Comparison of ENCODE assay signal across 15 cellular contexts in genomic region chr12:946212-946611, GRCh38. TPM values are rescaled to one million over a fixed set of nuclear protein-coding genes. Genes with fewer than 3 reads are reported as not detected.
DNase-seq lines count a peak whose midpoint lies in the region; ATAC-seq and TF ChIP-seq lines count a peak whose summit lies in the region.
"Had no signal": no experiment of that assay in that cellular context is flagged by ENCODE, and none has a peak within 500 bp of the region (broad histone marks: within the 10 kb centered on the region; RNA-seq: fewer than 3 reads in every experiment).

No MANE protein-coding gene starts in this region.

- H4K20me1 ChIP-seq in BLaER1: peaks cover 7% of the 10 kb centered on the region; the same call in 1 of the 2 replicates
- no peaks in the 10 kb centered on the region for H4K20me1 ChIP-seq in DOHH2 (ENCODE audit: control insufficient read depth, insufficient read depth, low read depth, low read length)

- peaks cover 25% of the 10 kb centered on the region for H3K36me3 Mint-ChIP-seq in activated T-helper 17 cell treated with anti-CD3 and anti-CD28 coated beads, Interleukin-2, amount 50 U/mL, for 72 hours (ENCODE audit: low read depth)
- peaks cover 0 to 27% (median 0%) of the 10 kb centered on the region in 5 donors for H3K36me3 Mint-ChIP-seq in naive thymus-derived CD4-positive, alpha-beta T cell

- H3K9me3 ChIP-seq in BLaER1: no peaks in the 10 kb centered on the region
- H3K9me3 ChIP-seq in DOHH2 (ENCODE audit: control insufficient read depth, insufficient read depth, low read length): no peaks in the 10 kb centered on the region
- no peaks in the 10 kb centered on the region for H3K9me3 ChIP-seq in naive thymus-derived CD4-positive, alpha-beta T cell (ENCODE audit: control insufficient read depth in 2 of 3, low read length in 3 of 3)
- H3K9me3 ChIP-seq: esophagus muscularis mucosa, prostate gland had no signal

- H3K27ac ChIP-seq in BLaER1 (peak overlapping the region; percentile 57; the same call in 1 of the 2 replicates), DOHH2 (ENCODE audit: low read depth, low read length) (no peak overlapping the region)
- no peak overlapping the region for H3K27ac ChIP-seq in naive thymus-derived CD4-positive, alpha-beta T cell (ENCODE audit: low read depth, low read length)
- H3K27ac ChIP-seq: C4-2B, esophagus muscularis mucosa, prostate gland had no signal

- H3K27me3 ChIP-seq in BLaER1 (no peaks in the 10 kb centered on the region), DOHH2 (ENCODE audit: control insufficient read depth, low read length) (no peaks in the 10 kb centered on the region)
- H3K27me3 ChIP-seq in naive thymus-derived CD4-positive, alpha-beta T cell (ENCODE audit: control insufficient read depth in 2 of 2, insufficient read depth in 2 of 2, low read length in 2 of 2): no peaks in the 10 kb centered on the region
- H3K27me3 ChIP-seq: esophagus muscularis mucosa had no signal

- intact Hi-C loops in naive thymus-derived CD4-positive, alpha-beta T cell (cut with micrococcal nuclease): loop anchor here (5.0 kb wide), 3 partner anchors 39 to 746 kb away; partner anchors contain the start of gene ADIPOR2 (in 1 of the 2)

- H3K4me3 ChIP-seq in BLaER1 (no peak overlapping the region), DOHH2 (ENCODE audit: low read length) (no peak overlapping the region)
- no peak overlapping the region for H3K4me3 ChIP-seq in naive thymus-derived CD4-positive, alpha-beta T cell (ENCODE audit: low read length)
- H3K4me3 ChIP-seq: esophagus muscularis mucosa, prostate gland had no signal

- H3F3A ChIP-seq in DOHH2 (ENCODE audit: control insufficient read depth, insufficient read depth): peaks cover 5% of the 10 kb centered on the region

- peak overlapping the region; percentile 46; the same call in 1 of the 2 replicates for H3K9ac ChIP-seq in BLaER1

- H3K9me3 Mint-ChIP-seq in activated T-helper 17 cell treated with anti-CD3 and anti-CD28 coated beads, Interleukin-2, amount 50 U/mL, for 72 hours: no peaks in the 10 kb centered on the region
- peaks cover 0 to 5% (median 0%) of the 10 kb centered on the region in 11 donors for H3K9me3 Mint-ChIP-seq in naive thymus-derived CD4-positive, alpha-beta T cell

- no peaks in the 10 kb centered on the region for H3K9me2 ChIP-seq in DOHH2 (replicated peaks; ENCODE audit: control insufficient read depth, low read length)

- ATAC-seq in activated T-helper 17 cell treated with anti-CD3 and anti-CD28 coated beads, Interleukin-2, amount 50 U/mL, for 72 hours (replicated peaks): no peak
- no peak for ATAC-seq in naive thymus-derived CD4-positive, alpha-beta T cell
- no peak for ATAC-seq in HG02884 (IDR thresholded peaks at IDR 0.05; ENCODE audit: unreplicated experiment)
- ATAC-seq in GM18873 (IDR thresholded peaks at IDR 0.05; ENCODE audit: low FRiP score, unreplicated experiment): no peak
- ATAC-seq: SK-N-SH treated with all-trans-retinoic acid at 6 μM for 48 hours had no signal

- DNase-seq in naive thymus-derived CD4-positive, alpha-beta T cell: no peak
- DNase-seq in NCI-H2227 (lab: John Stamatoyannopoulos, UW; ENCODE audit: unreplicated experiment) (no peak), medulla oblongata (ENCODE audit: extremely low spot score) (no peak)
- DNase-seq: activated CD4-positive, alpha-beta T cell treated with anti-CD3 and anti-CD28 coated beads for 48 hours; activated naive CD4-positive, alpha-beta T cell; MM.1S had no signal

- TF ChIP-seq CTCF in DOHH2 (IDR thresholded peaks at IDR 0.05; ENCODE audit: low read depth, low read length, poor library complexity, severe bottlenecking): no peak

- H3K27me3 Mint-ChIP-seq in activated T-helper 17 cell treated with anti-CD3 and anti-CD28 coated beads, Interleukin-2, amount 50 U/mL, for 72 hours: no peaks in the 10 kb centered on the region
- peaks cover 0 to 2% (median 0%) of the 10 kb centered on the region in 5 donors for H3K27me3 Mint-ChIP-seq in naive thymus-derived CD4-positive, alpha-beta T cell

- H3K79me2 ChIP-seq in DOHH2 (ENCODE audit: control insufficient read depth, low read length): peaks cover 78% of the 10 kb centered on the region

- peak overlapping the region; percentile 57 for H3K4me3 Mint-ChIP-seq in activated T-helper 17 cell treated with anti-CD3 and anti-CD28 coated beads, Interleukin-2, amount 50 U/mL, for 72 hours
- peak overlapping the region in 6 of 10 donors; percentile 11 to 49 (median 28) for H3K4me3 Mint-ChIP-seq in naive thymus-derived CD4-positive, alpha-beta T cell

- POLR2A ChIA-PET in naive thymus-derived CD4-positive, alpha-beta T cell (lab: Charles Lee): no interaction called here

- peak overlapping the region; percentile 21 for H3K27ac Mint-ChIP-seq in activated T-helper 17 cell treated with anti-CD3 and anti-CD28 coated beads, Interleukin-2, amount 50 U/mL, for 72 hours
- peak overlapping the region in 5 of 9 donors; percentile 59 to 80 (median 66) for H3K27ac Mint-ChIP-seq in naive thymus-derived CD4-positive, alpha-beta T cell

- peaks cover 34% of the 10 kb centered on the region for H3K36me3 ChIP-seq in BLaER1
- H3K36me3 ChIP-seq in DOHH2 (ENCODE audit: control insufficient read depth, low read length): peaks cover 40% of the 10 kb centered on the region
- H3K36me3 ChIP-seq in naive thymus-derived CD4-positive, alpha-beta T cell (ENCODE audit: control insufficient read depth in 2 of 3, insufficient read depth in 3 of 3, low read length in 3 of 3): peaks cover 0 to 6% (median 0%) of the 10 kb centered on the region in 3 experiments
- H3K36me3 ChIP-seq: prostate gland had no signal

- H3K4me2 ChIP-seq in BLaER1: peak overlapping the region; percentile 63
- peak overlapping the region; percentile 50 for H3K4me2 ChIP-seq in DOHH2 (ENCODE audit: low read length)

- CTCF ChIA-PET in naive thymus-derived CD4-positive, alpha-beta T cell (lab: Charles Lee): interaction anchor here (0.6 kb wide), 1 partner anchor 101 kb away, joined by 3 read pairs; no protein-coding TSS in a partner anchor

- H3K4me1 ChIP-seq in BLaER1 (peaks cover 46% of the 10 kb centered on the region), DOHH2 (ENCODE audit: control insufficient read depth, low read length) (peaks cover 29% of the 10 kb centered on the region)
- H3K4me1 ChIP-seq in naive thymus-derived CD4-positive, alpha-beta T cell (ENCODE audit: control insufficient read depth in 2 of 2, insufficient read depth in 2 of 2, low read length in 2 of 2): peaks cover 0 to 3% of the 10 kb centered on the region in 2 donors
- H3K4me1 ChIP-seq: prostate gland had no signal

- peaks cover 19% of the 10 kb centered on the region for H3K4me1 Mint-ChIP-seq in activated T-helper 17 cell treated with anti-CD3 and anti-CD28 coated beads, Interleukin-2, amount 50 U/mL, for 72 hours
- H3K4me1 Mint-ChIP-seq in naive thymus-derived CD4-positive, alpha-beta T cell: peaks cover 29 to 52% (median 43%) of the 10 kb centered on the region in 7 donors

RNA-seq across cellular contexts. Expression of gene RAD52, which starts 3.3 kb away (rescaled TPM):
- total RNA-seq in activated T-helper 17 cell treated with anti-CD3 and anti-CD28 coated beads, Interleukin-2, amount 50 U/mL, for 72 hours: 1 to 10 TPM; 5.1 to 9.3 TPM
- total RNA-seq in naive thymus-derived CD4-positive, alpha-beta T cell: 10 to 100 TPM; 11.0 to 34.9 (median 18.3) TPM
- polyA plus RNA-seq in naive thymus-derived CD4-positive, alpha-beta T cell: 1 to 10 TPM; 2.8 to 4.7 TPM

RNA-seq across cellular contexts. Expression of gene ERC1, which starts 44.8 kb away (rescaled TPM):
- total RNA-seq in activated T-helper 17 cell treated with anti-CD3 and anti-CD28 coated beads, Interleukin-2, amount 50 U/mL, for 72 hours: 10 to 100 TPM; 25.8 to 31.9 TPM
- 10 to 100 TPM; 48.6 to 62.0 (median 52.4) TPM for total RNA-seq in naive thymus-derived CD4-positive, alpha-beta T cell
- polyA plus RNA-seq in naive thymus-derived CD4-positive, alpha-beta T cell: 10 to 100 TPM; 15.9 to 23.1 TPM
